12 cellular contexts compared by ENCODE assay signal in genomic region chr22:44049369-44050231, GRCh38. TPM values are rescaled to one million over a fixed set of nuclear protein-coding genes. Genes with fewer than 3 reads are reported as not detected.
DNase-seq lines count a peak whose midpoint lies in the region; ATAC-seq, FAIRE-seq and TF ChIP-seq lines count a peak whose summit lies in the region.
"Had no signal": no experiment of that assay in that cellular context is flagged by ENCODE, and none has a peak within 500 bp of the region (broad histone marks: within the 10 kb centered on the region; RNA-seq: fewer than 3 reads in every experiment).

No MANE protein-coding gene starts in this region.

- TF ChIP-seq CTCF in endothelial cell of umbilical vein (IDR thresholded peaks at IDR 0.05; ENCODE audit: extremely low read depth in 1 of 2, insufficient read depth in 1 of 2, low read depth in 1 of 2, low read length in 2 of 2) (no peak), psoas muscle (IDR thresholded peaks at IDR 0.05) (no peak)

- H3K4me1 ChIP-seq in endothelial cell of umbilical vein (ENCODE audit: control insufficient read depth, extremely low read depth, insufficient read depth, low read length) (peaks cover 32% of the 10 kb centered on the region), psoas muscle (peaks cover 45% of the 10 kb centered on the region)

- no peaks in the 10 kb centered on the region for H3K9me3 ChIP-seq in endothelial cell of umbilical vein (replicated peaks; ENCODE audit: control insufficient read depth, insufficient read depth, low read length)
- no peaks in the 10 kb centered on the region for H3K9me3 ChIP-seq in psoas muscle
- H3K9me3 ChIP-seq: suprapubic skin had no signal

- 34 to 47% (median 35%) methylated on average over 24 of the region's 24 CpGs for WGBS in psoas muscle, 3 donors

- POLR2A ChIA-PET in endothelial cell of umbilical vein (lab: Charles Lee), result no interaction called here

- peak; percentile 28 for FAIRE-seq in endothelial cell of umbilical vein (lab: Jason Lieb, UNC)
- no peak for FAIRE-seq in GM12891 (lab: Jason Lieb, UNC)
- FAIRE-seq: colon had no signal

- peak overlapping the region; percentile 15 for H3K4me2 ChIP-seq in endothelial cell of umbilical vein (ENCODE audit: insufficient read depth, low read length)

- H3K27me3 ChIP-seq in endothelial cell of umbilical vein (ENCODE audit: control insufficient read depth in 2 of 2, insufficient read depth in 2 of 2, low read length in 2 of 2), result no peaks in the 10 kb centered on the region
- no peaks in the 10 kb centered on the region for H3K27me3 ChIP-seq in psoas muscle (ENCODE audit: insufficient read depth in 3 of 3, low read length in 2 of 3)
- H3K27me3 ChIP-seq: suprapubic skin had no signal

- CTCF ChIA-PET in endothelial cell of umbilical vein (lab: Charles Lee), result interaction anchor here (0.9 to 3.1 kb wide), 3 partner anchors 29 to 56 kb away, joined by 3 to 11 read pairs (median 9); no protein-coding TSS in a partner anchor

- no TSS peak for BruUV-seq in endothelial cell of umbilical vein (replicated peaks; lab: Mats Ljungman, UMichigan)

- H3K36me3 ChIP-seq in endothelial cell of umbilical vein (ENCODE audit: control insufficient read depth in 2 of 2, extremely low read depth in 1 of 2, insufficient read depth in 2 of 2, low read length in 2 of 2) (no peaks in the 10 kb centered on the region), psoas muscle (ENCODE audit: insufficient read depth in 1 of 2, low read depth in 1 of 2) (no peaks in the 10 kb centered on the region)
- H3K36me3 ChIP-seq: suprapubic skin had no signal

- TF ChIP-seq POLR2A in endothelial cell of umbilical vein (IDR thresholded peaks at IDR 0.05; ENCODE audit: low read depth, low read length), result no peak
- no peak for TF ChIP-seq POLR2A in GM12891 (IDR thresholded peaks at IDR 0.05; ENCODE audit: low read depth, low read length)

- no peak overlapping the region for H3K4me3 ChIP-seq in endothelial cell of umbilical vein (replicated peaks in 1 of 3; ENCODE audit: insufficient read depth in 1 of 3, low read depth in 1 of 3, low read length in 3 of 3)
- no peak overlapping the region for H3K4me3 ChIP-seq in psoas muscle
- H3K4me3 ChIP-seq: suprapubic skin had no signal

- H2AFZ ChIP-seq in endothelial cell of umbilical vein (ENCODE audit: low read depth, low read length), result no peak overlapping the region

- intact Hi-C loops in endothelial cell of umbilical vein (cut with micrococcal nuclease), result no loop called here
- intact Hi-C loops in psoas muscle (cut with DNase I), result no loop called here

- dilution Hi-C loops in endothelial cell of umbilical vein (cut with MboI; ENCODE audit: extremely low pct_ligation_motif_present, low sequenced_read_pairs), result no loop called here

- no peaks in the 10 kb centered on the region for H4K20me1 ChIP-seq in endothelial cell of umbilical vein (replicated peaks; ENCODE audit: control insufficient read depth, extremely low read depth, insufficient read depth, low read length)

- H3K9me1 ChIP-seq in endothelial cell of umbilical vein (replicated peaks; ENCODE audit: control insufficient read depth, extremely low read depth, insufficient read depth, low read length), result no peaks in the 10 kb centered on the region

- peak; percentile 71 to 84 (median 79) for ATAC-seq in psoas muscle
- ATAC-seq in HG03025 (IDR thresholded peaks at IDR 0.05; ENCODE audit: low FRiP score, unreplicated experiment), result no peak

- peak; percentile 15 for DNase-seq in DMS 273 treated with DMSO at 0.1 percent for 48 hours (lab: John Stamatoyannopoulos, UW)
- peak; percentile 3 for DNase-seq in NCI-H82 treated with DMSO at 0.1 percent for 48 hours (lab: John Stamatoyannopoulos, UW; ENCODE audit: unreplicated experiment)
- DNase-seq in endothelial cell of umbilical vein (ENCODE audit: low read depth, low spot score), result peak; percentile 33
- DNase-seq in psoas muscle, result no peak
- no peak for DNase-seq in GM12891 (ENCODE audit: insufficient read length, low spot score)
- no peak for DNase-seq in activated T-cell treated with anti-CD3 and anti-CD28 coated beads, Interleukin-2, amount 50 U/mL, for 1 hour
- DNase-seq: activated CD8-positive, alpha-beta memory T cell treated with anti-CD3 and anti-CD28 coated beads for 24 hours; NCI-H2107; T-cell had no signal

- H3K9ac ChIP-seq in endothelial cell of umbilical vein (replicated peaks; ENCODE audit: extremely low read depth, insufficient read depth, low read length), result no peak overlapping the region

- H3K79me2 ChIP-seq in endothelial cell of umbilical vein (ENCODE audit: control insufficient read depth, insufficient read depth, low read length), result peaks cover 91% of the 10 kb centered on the region

- H3K27ac ChIP-seq in endothelial cell of umbilical vein (ENCODE audit: insufficient read depth, low read depth, low read length) (peak overlapping the region; percentile 5), psoas muscle (peak overlapping the region; percentile 81)
- H3K27ac ChIP-seq: suprapubic skin had no signal

TF ChIP-seq in endothelial cell of umbilical vein, 7 proteins besides CTCF, POLR2A, EP300 and RAD21:
- TF ChIP-seq GATA2 (IDR thresholded peaks at IDR 0.05; ENCODE audit: insufficient read depth, insufficient read length, low read depth, low read length) (peak; percentile 78), EZH2 (IDR thresholded peaks at IDR 0.05; ENCODE audit: borderline replicate concordance, low read depth, low read length, severe bottlenecking) (no peak)

TF ChIP-seq in GM12891, 5 proteins besides CTCF, POLR2A, EP300 and RAD21:
- TF ChIP-seq TAF1 (IDR thresholded peaks at IDR 0.05; ENCODE audit: low read depth, low read length) (no peak), POU2F2 (IDR thresholded peaks at IDR 0.05; ENCODE audit: low read depth, low read length) (no peak), PAX5 (IDR thresholded peaks at IDR 0.05; ENCODE audit: insufficient read depth, low read length, severe bottlenecking) (no peak), POLR2AphosphoS5 (IDR thresholded peaks at IDR 0.05; ENCODE audit: low read depth, low read length) (no peak)
TF ChIP-seq in GM12891: peak in this region for 0.

RNA-seq across cellular contexts. Expression of gene PARVB, which starts 25.5 kb away (rescaled TPM):
- total RNA-seq in endothelial cell of umbilical vein (151 and 155 TPM in 2 replicates), psoas muscle (100 to 1,000 TPM; 102 to 172 (median 163) TPM)
- polyA plus RNA-seq in endothelial cell of umbilical vein (162 and 166 TPM in 2 replicates), psoas muscle (100 to 1,000 TPM in 1 of 3 donors, 10 to 100 TPM in 2; 84.5 to 103 (median 88.8) TPM)
- 199 and 231 TPM in 2 replicates for polyA plus RNA-seq in endothelial cell of umbilical vein (2011; cell fraction: cytosol; rRNA removed)
- 96.4 and 111 TPM in 2 replicates for polyA plus RNA-seq in endothelial cell of umbilical vein (2011; cell fraction: nucleus; rRNA removed)
- polyA plus RNA-seq in endothelial cell of umbilical vein (2012), result 141 TPM in 2 replicates
- 95.1 and 97.9 TPM in 2 replicates for polyA minus RNA-seq in endothelial cell of umbilical vein
- polyA minus RNA-seq in endothelial cell of umbilical vein (2011; cell fraction: cytosol; rRNA and poly(A)+ RNA removed), result 17.4 TPM
- polyA minus RNA-seq in endothelial cell of umbilical vein (2011; cell fraction: nucleus; rRNA and poly(A)+ RNA removed), result 22.0 and 26.0 TPM in 2 replicates
- 190 TPM for polyA plus RNA-seq in GM12891 (2012; ENCODE audit: low read depth, missing spikeins)

Comparison
In these comparisons a context has a peak if more than half of its experiments do, and no peak if none do; other contexts are left out.
1. DNase-seq: peak in DMS 273 treated with DMSO at 0.1 percent for 48 hours (single experiment), NCI-H82 treated with DMSO at 0.1 percent for 48 hours (single experiment) and endothelial cell of umbilical vein (single experiment); none in psoas muscle (0 of 2), GM12891 (single experiment) and activated T-cell treated with anti-CD3 and anti-CD28 coated beads, Interleukin-2, amount 50 U/mL, for 1 hour (single experiment).